22 cellular contexts compared by ENCODE assay signal in the genomic region with DNA sequence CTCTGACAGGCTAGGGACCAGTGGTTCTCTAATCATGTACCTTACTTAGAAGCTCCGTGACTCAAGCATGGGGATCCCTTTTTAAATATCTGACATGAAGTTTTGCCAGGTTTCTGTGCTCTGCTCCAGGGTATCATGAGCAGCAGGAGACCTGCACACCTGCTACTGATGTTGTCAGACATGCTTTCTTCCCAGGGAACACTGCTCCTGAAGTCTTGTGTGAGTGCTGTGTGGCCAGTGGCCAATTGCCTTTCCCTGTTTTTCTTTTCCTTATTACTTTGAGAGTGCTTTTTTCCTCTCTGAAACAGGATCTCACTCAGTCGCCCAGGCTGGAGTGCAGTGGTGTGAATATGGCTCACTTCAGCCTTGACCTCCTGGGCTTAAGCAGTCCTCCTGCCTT. TPM values are rescaled to one million over a fixed set of nuclear protein-coding genes. Genes with fewer than 3 reads are reported as not detected.
DNase-seq lines count a peak whose midpoint lies in the region; ATAC-seq, FAIRE-seq and TF ChIP-seq lines count a peak whose summit lies in the region.
"Had no signal": no experiment of that assay in that cellular context is flagged by ENCODE, and none has a peak within 500 bp of the region (broad histone marks: within the 10 kb centered on the region; RNA-seq: fewer than 3 reads in every experiment).

No MANE protein-coding gene starts in this region.

- WGBS in pancreas, 2 donors = 39 to 60% methylated on average over 2 of the region's 2 CpGs

- intact Hi-C loops in left colon (cut with DNase I, micrococcal nuclease) = no loop called here
- intact Hi-C loops in pancreas (cut with DNase I) = no loop called here

- no peak for DNase-seq in HL-60 (ENCODE audit: low read depth in 1 of 2, low spot score in 1 of 2)
- DNase-seq in T-helper 17 cell = no peak
- peak in 1 of 2 donors; percentile 18 for DNase-seq in left colon
- DNase-seq in pancreas = peak in 2 of 6 donors; percentile 33 to 35
- DNase-seq in NCI-H446 (lab: John Stamatoyannopoulos, UW) = no peak
- DNase-seq in coronary artery (ENCODE audit: low spot score) = no peak
- no peak for DNase-seq in NK-92 treated with Interleukin-12 subunit alpha and Interleukin-12 subunit beta, amount 100 ng/mL, for 24 hours (lab: John Stamatoyannopoulos, UW)
- DNase-seq: ACHN; BE2C; C1 segment of cervical spinal cord; CD4-positive, CD25-positive, alpha-beta regulatory T cell; CD8-positive, alpha-beta memory T cell; COR-L47; DMS 273 treated with DMSO at 0.1 percent for 48 hours; DMS53; KBM-7 had no signal

- peak overlapping the region; percentile 37 for H3K27ac Mint-ChIP-seq in T-helper 17 cell
- H3K27ac Mint-ChIP-seq: CD4-positive, CD25-positive, alpha-beta regulatory T cell; CD8-positive, alpha-beta memory T cell; IgD-negative memory B cell had no signal

- peaks cover 9% of the 10 kb centered on the region for H3K36me3 Mint-ChIP-seq in T-helper 17 cell (ENCODE audit: low read depth)

- H3K4me3 Mint-ChIP-seq in T-helper 17 cell = no peak overlapping the region
- H3K4me3 Mint-ChIP-seq: CD4-positive, CD25-positive, alpha-beta regulatory T cell; CD8-positive, alpha-beta memory T cell; IgD-negative memory B cell had no signal

- peaks cover 3% of the 10 kb centered on the region for H3K4me1 Mint-ChIP-seq in T-helper 17 cell

- H3K36me3 ChIP-seq in pancreas = no peaks in the 10 kb centered on the region
- H3K36me3 ChIP-seq: BE2C, HAP-1 had no signal

- H3K4me3 ChIP-seq in HL-60 (replicated peaks; ENCODE audit: insufficient read depth, low read length) (no peak overlapping the region), pancreas (no peak overlapping the region), coronary artery (no peak overlapping the region)
- H3K4me3 ChIP-seq: HAP-1 had no signal

- no peaks in the 10 kb centered on the region for H3K27me3 Mint-ChIP-seq in T-helper 17 cell
- H3K27me3 Mint-ChIP-seq: CD4-positive, CD25-positive, alpha-beta regulatory T cell; CD8-positive, alpha-beta memory T cell; IgD-negative memory B cell had no signal

- H3K27ac ChIP-seq in HL-60 (replicated peaks) (peak overlapping the region; percentile 32), pancreas (no peak overlapping the region), coronary artery (no peak overlapping the region)

- TF ChIP-seq CTCF in HL-60 (IDR thresholded peaks at IDR 0.05; ENCODE audit: insufficient read depth, low read length) (no peak), pancreas (IDR thresholded peaks at IDR 0.05) (no peak), coronary artery (IDR thresholded peaks at IDR 0.05) (no peak)

- no peaks in the 10 kb centered on the region for H3K4me1 ChIP-seq in pancreas
- H3K4me1 ChIP-seq: BE2C had no signal

- FAIRE-seq in pancreas (lab: Jason Lieb, UNC) = no peak
- FAIRE-seq: A204.1, G401.6, GM12891, HTR-8/SVneo had no signal

- H3K9me3 ChIP-seq in T-helper 17 cell (ENCODE audit: control insufficient read depth, low read length, poor library complexity, severe bottlenecking) (no peaks in the 10 kb centered on the region), pancreas (no peaks in the 10 kb centered on the region)
- H3K9me3 ChIP-seq: BE2C, HAP-1 had no signal

- no peak for ATAC-seq in T-helper 17 cell
- ATAC-seq in left colon = peak; percentile 91
- peak; percentile 76 to 83 (median 82) for ATAC-seq in pancreas

- H3K27me3 ChIP-seq in HL-60 (ENCODE audit: insufficient read depth, poor library complexity, severe bottlenecking) (no peaks in the 10 kb centered on the region), pancreas (no peaks in the 10 kb centered on the region)
- H3K27me3 ChIP-seq: BE2C had no signal

RNA-seq across cellular contexts. Expression of a gene that starts 26.4 kb away (rescaled TPM):
- total RNA-seq in T-helper 17 cell (1 to 10 TPM; 4.0 to 4.6 TPM), left colon (1 to 10 TPM; 6.4 to 7.7 TPM), pancreas (1 to 10 TPM; 2.5 to 6.4 (median 3.2) TPM)
- 1 to 10 TPM; 2.7 TPM for polyA plus RNA-seq in pancreas

RNA-seq across cellular contexts. Expression of a gene that starts 27.5 kb away (rescaled TPM):
- total RNA-seq in T-helper 17 cell (1 to 10 TPM; 4.7 to 5.0 TPM), left colon (10 to 100 TPM; 26.4 to 26.7 TPM), pancreas (10 to 100 TPM in 1 of 6 donors, 1 to 10 TPM in 5; 5.3 to 12.1 (median 7.3) TPM)
- polyA plus RNA-seq in pancreas = 10 to 100 TPM in 1 of 2 donors, 1 to 10 TPM in 1; 7.5 to 15.3 TPM
